14 cellular contexts compared by ENCODE assay signal in the genomic region with DNA sequence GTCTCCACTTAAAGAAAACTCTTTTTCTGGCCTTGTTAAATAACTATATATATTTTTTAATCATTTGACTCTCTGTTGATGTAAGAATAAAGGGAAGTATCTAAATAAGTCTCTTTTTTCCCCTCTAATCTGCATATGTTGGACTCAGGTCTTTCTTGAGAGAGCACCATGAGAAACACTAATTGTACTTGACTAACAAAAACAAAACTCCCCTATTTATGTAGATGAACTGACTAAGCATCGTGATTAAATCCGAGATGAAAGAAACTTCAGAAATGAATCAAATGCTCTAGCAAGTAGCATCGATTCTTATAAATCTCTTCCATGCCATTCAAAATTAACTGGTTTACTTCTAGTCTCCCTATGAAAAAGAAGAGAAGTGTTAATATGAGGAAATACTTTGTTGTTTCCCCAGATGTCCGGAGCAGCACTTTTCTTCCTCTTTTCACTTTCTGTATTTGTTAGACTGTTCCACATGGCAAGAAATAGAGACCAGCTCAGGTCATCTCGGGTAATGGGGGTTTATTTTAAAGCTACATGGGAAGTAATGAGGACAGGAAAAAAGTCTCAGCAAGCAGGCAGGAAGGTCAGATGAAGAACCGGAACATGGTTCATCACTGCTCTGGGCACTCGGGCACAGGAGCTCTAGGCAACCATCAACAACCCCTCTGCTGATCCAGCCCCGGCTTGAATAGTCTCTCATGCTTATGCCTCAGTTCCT.
DNase-seq lines count a peak whose midpoint lies in the region; ATAC-seq, FAIRE-seq and TF ChIP-seq lines count a peak whose summit lies in the region.
"Had no signal": no experiment of that assay in that cellular context is flagged by ENCODE, and none has a peak within 500 bp of the region (broad histone marks: within the 10 kb centered on the region; RNA-seq: fewer than 3 reads in every experiment).

No MANE protein-coding gene starts in this region.

- no peak for TF ChIP-seq RAD21 in GM12878 (IDR thresholded peaks at IDR 0.05; ENCODE audit: insufficient read depth, low read depth, low read length)

- RAD21 ChIA-PET in GM12878 (lab: Charles Lee; ENCODE audit: unreplicated experiment), result no interaction called here

- in situ Hi-C loops in GM12878 (cut with MboI), result no loop called here

- no peaks in the 10 kb centered on the region for H4K20me1 ChIP-seq in GM12878 (ENCODE audit: control insufficient read depth, insufficient read depth)

- no TSS peak for BruUV-seq in GM12878 (replicated peaks; lab: Mats Ljungman, UMichigan)

- no peak for FAIRE-seq in GM12878 (lab: Jason Lieb, UNC)
- FAIRE-seq: astrocyte had no signal

- H3K36me3 ChIP-seq in GM12878 (ENCODE audit: control insufficient read depth in 2 of 2, insufficient read depth in 2 of 2, low read length in 1 of 2), result no peaks in the 10 kb centered on the region
- H3K36me3 ChIP-seq: esophagus muscularis mucosa, tibial artery had no signal

- peak; percentile 85 for ATAC-seq in GM18858 (IDR thresholded peaks at IDR 0.05; ENCODE audit: unreplicated experiment)
- peak; percentile 83 for ATAC-seq in GM21619 (IDR thresholded peaks at IDR 0.05; ENCODE audit: unreplicated experiment)
- ATAC-seq in HG03354 (IDR thresholded peaks at IDR 0.05; ENCODE audit: poor library complexity, severe bottlenecking, unreplicated experiment), result peak; percentile 82
- ATAC-seq in GM12878, result peak; percentile 91

- no peaks in the 10 kb centered on the region for H3K4me1 ChIP-seq in GM12878 (ENCODE audit: control insufficient read depth, insufficient read depth, low read length)
- H3K4me1 ChIP-seq: esophagus muscularis mucosa, tibial artery had no signal

- no peaks in the 10 kb centered on the region for H3K79me2 ChIP-seq in GM12878 (ENCODE audit: control insufficient read depth, insufficient read depth, low read length)

- H3K4me2 ChIP-seq in GM12878 (ENCODE audit: control insufficient read depth, insufficient read depth), result peak overlapping the region; percentile 3

- H3K9me3 ChIP-seq in GM12878 (replicated peaks; ENCODE audit: control insufficient read depth, insufficient read depth, low read length), result no peaks in the 10 kb centered on the region
- H3K9me3 ChIP-seq: esophagus muscularis mucosa, tibial artery had no signal

- TF ChIP-seq POLR2A in GM12878 (IDR thresholded peaks at IDR 0.05; ENCODE audit: low read depth, low read length), result no peak

- 3% methylated on average over 8 of the region's 8 CpGs for WGBS in GM12878 (ENCODE audit: insufficient coverage, insufficient replicate concordance, low lambda C conversion rate, missing lambda C conversion rate)

- H3K4me3 ChIP-seq in GM12878, result no peak overlapping the region
- H3K4me3 ChIP-seq: esophagus muscularis mucosa, tibial artery had no signal

- TF ChIP-seq CTCF in GM12878 (IDR thresholded peaks at IDR 0.05 in 2 of 3, conservative IDR thresholded peaks at IDR 0.05 in 1 of 3; ENCODE audit: control insufficient read depth in 2 of 3, extremely low read depth in 1 of 3, insufficient read depth in 1 of 3, low read depth in 3 of 3, low read length in 3 of 3), result no peak

- no peak for TF ChIP-seq EP300 in GM12878 (IDR thresholded peaks at IDR 0.05; ENCODE audit: borderline replicate concordance in 1 of 2, control insufficient read depth in 1 of 2, low read depth in 2 of 2, low read length in 2 of 2)

- no peak for DNase-seq in GM12878 (ENCODE audit: low read depth, low spot score)
- no peak for DNase-seq in COLO829 (ENCODE audit: low spot score)
- DNase-seq in SW480 (ENCODE audit: low spot score), result no peak
- no peak for DNase-seq in NCI-H1694 (lab: John Stamatoyannopoulos, UW)
- DNase-seq in hepatic stellate cell (ENCODE audit: low spot score), result no peak
- DNase-seq: activated CD4-positive, alpha-beta T cell treated with anti-CD3 and anti-CD28 coated beads, Interleukin-2, amount 10 ng/mL, durations not matched to agents 7 days and 5 days; DMS53; NCI-H774 had no signal

- POLR2A ChIA-PET in GM12878 (lab: Charles Lee), result no interaction called here

- no peaks in the 10 kb centered on the region for H3K27me3 ChIP-seq in GM12878 (replicated peaks in 1 of 2; ENCODE audit: control insufficient read depth in 2 of 2, insufficient read depth in 2 of 2, low read length in 1 of 2)
- H3K27me3 ChIP-seq: esophagus muscularis mucosa, tibial artery had no signal

- peak overlapping the region; percentile 44; the same call in 1 of the 2 replicates for H2AFZ ChIP-seq in GM12878 (ENCODE audit: control insufficient read depth, low read depth, low read length)

- CTCF ChIA-PET in GM12878 (lab: Yijun Ruan, JAX), result no interaction called here

- intact Hi-C loops in GM12878 (cut with micrococcal nuclease; ENCODE audit: unreplicated experiment), result no loop called here

- H3K27ac ChIP-seq in GM12878 (ENCODE audit: control insufficient read depth, insufficient read depth), result peak overlapping the region; percentile 2; the same call in 1 of the 2 replicates
- H3K27ac ChIP-seq: esophagus muscularis mucosa, tibial artery had no signal

- SMC1A ChIA-PET in GM12878 (lab: Charles Lee; ENCODE audit: uncharacterized antibody, unreplicated experiment), result no interaction called here

- no peak overlapping the region for H3K9ac ChIP-seq in GM12878 (ENCODE audit: control insufficient read depth, insufficient read depth, low read length)

TF ChIP-seq in GM12878, 131 proteins besides CTCF, POLR2A, EP300 and RAD21:
- TF ChIP-seq ETV6 (conservative IDR thresholded peaks at IDR 0.05 in 1 of 2, IDR thresholded peaks at IDR 0.05 in 1 of 2; ENCODE audit: borderline replicate concordance in 1 of 2, low read depth in 1 of 2), result 0 out of 4 replicates have a peak, but pooled peaks of 1 of the 2 experiments have one; percentile 14
- no peak for TF ChIP-seq RFX5 (IDR thresholded peaks at IDR 0.05; ENCODE audit: low read depth, low read length)
- TF ChIP-seq FOS (IDR thresholded peaks at IDR 0.05; ENCODE audit: borderline replicate concordance, extremely low read depth, insufficient read length), result no peak
- TF ChIP-seq ATF7 (IDR thresholded peaks at IDR 0.05; ENCODE audit: low read depth), result 0 out of 2 replicates have a peak, but pooled peaks have one; percentile 22
